19 cellular contexts compared by ENCODE assay signal in genomic region chr2:70886541-70886987, GRCh38. TPM values are rescaled to one million over a fixed set of nuclear protein-coding genes. Genes with fewer than 3 reads are reported as not detected.
DNase-seq lines count a peak whose midpoint lies in the region; ATAC-seq lines count a peak whose summit lies in the region.
"Had no signal": no experiment of that assay in that cellular context is flagged by ENCODE, and none has a peak within 500 bp of the region (broad histone marks: within the 10 kb centered on the region; RNA-seq: fewer than 3 reads in every experiment).

No MANE protein-coding gene starts in this region.

- no peak for ATAC-seq in activated T-helper 17 cell treated with anti-CD3 and anti-CD28 coated beads, Interleukin-2, amount 50 U/mL, for 72 hours (replicated peaks)
- ATAC-seq in left lobe of liver (no peak), HG02678 (IDR thresholded peaks at IDR 0.05; ENCODE audit: unreplicated experiment) (no peak)
- ATAC-seq in stimulated activated naive B cell treated with anti-CD40 and anti-IgM and Interleukin-4, amounts not matched to agents 10 μg/mL and 1 μg/mL and 100 μg/mL, for 72 hours (replicated peaks): no peak
- ATAC-seq: activated CD4-positive, CD25-positive, alpha-beta regulatory T cell treated with anti-CD3 and anti-CD28 coated beads, Interleukin-2, amount 50 U/mL, for 24 hours; Right ventricle myocardium inferior had no signal

- no peaks in the 10 kb centered on the region for H3K9me3 Mint-ChIP-seq in activated T-helper 17 cell treated with anti-CD3 and anti-CD28 coated beads, Interleukin-2, amount 50 U/mL, for 72 hours
- peaks cover 0 to 4% of the 10 kb centered on the region in 2 donors for H3K9me3 Mint-ChIP-seq in stimulated activated naive B cell treated with anti-CD40 and anti-IgM and Interleukin-4, amounts not matched to agents 10 μg/mL and 1 μg/mL and 100 μg/mL, for 72 hours

- peaks cover 10% of the 10 kb centered on the region for H3K4me1 Mint-ChIP-seq in activated T-helper 17 cell treated with anti-CD3 and anti-CD28 coated beads, Interleukin-2, amount 50 U/mL, for 72 hours
- peaks cover 21 to 32% of the 10 kb centered on the region in 2 donors for H3K4me1 Mint-ChIP-seq in stimulated activated naive B cell treated with anti-CD40 and anti-IgM and Interleukin-4, amounts not matched to agents 10 μg/mL and 1 μg/mL and 100 μg/mL, for 72 hours

- peaks cover 14% of the 10 kb centered on the region for H3K36me3 Mint-ChIP-seq in activated T-helper 17 cell treated with anti-CD3 and anti-CD28 coated beads, Interleukin-2, amount 50 U/mL, for 72 hours (ENCODE audit: low read depth)
- peaks cover 3 to 5% of the 10 kb centered on the region in 2 donors for H3K36me3 Mint-ChIP-seq in stimulated activated naive B cell treated with anti-CD40 and anti-IgM and Interleukin-4, amounts not matched to agents 10 μg/mL and 1 μg/mL and 100 μg/mL, for 72 hours

- peaks cover 74% of the 10 kb centered on the region for H3K27me3 Mint-ChIP-seq in activated T-helper 17 cell treated with anti-CD3 and anti-CD28 coated beads, Interleukin-2, amount 50 U/mL, for 72 hours
- peaks cover 77 to 83% of the 10 kb centered on the region in 2 donors for H3K27me3 Mint-ChIP-seq in stimulated activated naive B cell treated with anti-CD40 and anti-IgM and Interleukin-4, amounts not matched to agents 10 μg/mL and 1 μg/mL and 100 μg/mL, for 72 hours

- peak overlapping the region; percentile 78 for H3K4me3 Mint-ChIP-seq in activated T-helper 17 cell treated with anti-CD3 and anti-CD28 coated beads, Interleukin-2, amount 50 U/mL, for 72 hours
- peak overlapping the region; percentile 12 to 85 for H3K4me3 Mint-ChIP-seq in stimulated activated naive B cell treated with anti-CD40 and anti-IgM and Interleukin-4, amounts not matched to agents 10 μg/mL and 1 μg/mL and 100 μg/mL, for 72 hours

- peak; percentile 53 for DNase-seq in activated effector memory CD4-positive, alpha-beta T cell treated with anti-CD3 and anti-CD28 coated beads, Interleukin-2, amount 50 U/mL, for 16 hours
- no peak for DNase-seq in activated effector memory CD4-positive, alpha-beta T cell treated with Interleukin-2 at 50 U/mL for 16 hours
- DNase-seq in left lobe of liver (ENCODE audit: low spot score): peak; percentile 33
- DNase-seq in stimulated activated naive B cell treated with anti-CD40 and anti-IgM and Interleukin-4, amounts not matched to agents 10 μg/mL and 1 μg/mL and 100 μg/mL, for 72 hours: no peak
- no peak for DNase-seq in activated CD4-positive, CD25-positive, alpha-beta regulatory T cell treated with anti-CD3 and anti-CD28 coated beads, Interleukin-2, amount 50 U/mL, for 72 hours
- DNase-seq: BE2C; dermis blood vessel endothelial cell; GF-D8; Kasumi-1; mammary epithelial cell; NCI-H1436; stimulated activated CD4-positive, alpha-beta T cell treated with anti-CD3 and anti-CD28 coated beads, Interleukin-2, amount 100 ng/mL, for 24 hours had no signal

- no peak overlapping the region for H3K27ac Mint-ChIP-seq in activated T-helper 17 cell treated with anti-CD3 and anti-CD28 coated beads, Interleukin-2, amount 50 U/mL, for 72 hours
- H3K27ac Mint-ChIP-seq in stimulated activated naive B cell treated with anti-CD40 and anti-IgM and Interleukin-4, amounts not matched to agents 10 μg/mL and 1 μg/mL and 100 μg/mL, for 72 hours: peak overlapping the region; percentile 38

RNA-seq across cellular contexts. Expression of gene VAX2, which starts 13.8 kb away (rescaled TPM):
- not detected for total RNA-seq in activated T-helper 17 cell treated with anti-CD3 and anti-CD28 coated beads, Interleukin-2, amount 50 U/mL, for 72 hours
- total RNA-seq in left lobe of liver: not detected
- total RNA-seq: T-helper 1 cell treated with Interleukin-12 subunit alpha and Interleukin-12 subunit beta and Interleukin-4 antibody, amounts not matched to agents 30 ng/mL and 1 ng/mL, for 36 hours had no signal

RNA-seq across cellular contexts. Expression of gene ATP6V1B1, which starts 49.1 kb away (rescaled TPM):
- not detected for total RNA-seq in activated T-helper 17 cell treated with anti-CD3 and anti-CD28 coated beads, Interleukin-2, amount 50 U/mL, for 72 hours
- total RNA-seq in left lobe of liver: not detected
- total RNA-seq: dermis blood vessel endothelial cell; glomerular endothelial cell; Right ventricle myocardium inferior; T-helper 1 cell treated with Interleukin-12 subunit alpha and Interleukin-12 subunit beta and Interleukin-4 antibody, amounts not matched to agents 30 ng/mL and 1 ng/mL, for 36 hours; temporal lobe had no signal

RNA-seq across cellular contexts. Expression of gene CD207, which starts 50.9 kb away (rescaled TPM):
- total RNA-seq in activated T-helper 17 cell treated with anti-CD3 and anti-CD28 coated beads, Interleukin-2, amount 50 U/mL, for 72 hours: not detected
- not detected for total RNA-seq in left lobe of liver
- total RNA-seq: dermis blood vessel endothelial cell; glomerular endothelial cell; mammary epithelial cell; T-helper 1 cell treated with Interleukin-12 subunit alpha and Interleukin-12 subunit beta and Interleukin-4 antibody, amounts not matched to agents 30 ng/mL and 1 ng/mL, for 36 hours; temporal lobe had no signal

Comparison
In these comparisons a context has a peak if more than half of its experiments do, and no peak if none do; other contexts are left out.
1. DNase-seq: peak in activated effector memory CD4-positive, alpha-beta T cell treated with anti-CD3 and anti-CD28 coated beads, Interleukin-2, amount 50 U/mL, for 16 hours (single experiment) and left lobe of liver (single experiment); none in activated effector memory CD4-positive, alpha-beta T cell treated with Interleukin-2 at 50 U/mL for 16 hours (single experiment), stimulated activated naive B cell treated with anti-CD40 and anti-IgM and Interleukin-4, amounts not matched to agents 10 μg/mL and 1 μg/mL and 100 μg/mL, for 72 hours (single experiment) and activated CD4-positive, CD25-positive, alpha-beta regulatory T cell treated with anti-CD3 and anti-CD28 coated beads, Interleukin-2, amount 50 U/mL, for 72 hours (single experiment).